Comparison of ENCODE assay signal across 22 cellular contexts in genomic region chr18:12721495-12722275, GRCh38. TPM values are rescaled to one million over a fixed set of nuclear protein-coding genes. Genes with fewer than 3 reads are reported as not detected.
DNase-seq lines count a peak whose midpoint lies in the region; ATAC-seq, FAIRE-seq and TF ChIP-seq lines count a peak whose summit lies in the region.
"Had no signal": no experiment of that assay in that cellular context is flagged by ENCODE, and none has a peak within 500 bp of the region (broad histone marks: within the 10 kb centered on the region; RNA-seq: fewer than 3 reads in every experiment).

No MANE protein-coding gene starts in this region.

- no peak for DNase-seq in activated T-cell treated with anti-CD3 and anti-CD28 coated beads, Interleukin-2, amount 50 U/mL, for 72 hours
- DNase-seq in activated T-cell treated with anti-CD3 and anti-CD28 coated beads for 4 hours (no peak), K562 (ENCODE audit: extremely low read depth in 1 of 4, low spot score in 3 of 4) (no peak), upper lobe of right lung (no peak), NCI-H82 treated with DMSO at 0.1 percent for 48 hours (lab: John Stamatoyannopoulos, UW; ENCODE audit: unreplicated experiment) (no peak), type B pancreatic cell (ENCODE audit: extremely low spot score, unreplicated experiment) (no peak)
- DNase-seq: activated CD4-positive, alpha-beta T cell treated with anti-CD3 and anti-CD28 coated beads for 4 hours; activated T-cell treated with anti-CD3 and anti-CD28 coated beads, Interleukin-2, amount 50 U/mL, for 48 hours; amygdala; C1 segment of cervical spinal cord; IMR-90; MG63; NCI-H146; NCI-H2171 treated with DMSO at 0.1 percent for 48 hours; NCI-H69; retina; stimulated activated CD4-positive, alpha-beta T cell treated with anti-CD3 and anti-CD28 coated beads, Interleukin-4, amount 100 ng/mL, for 1 hour had no signal

- H3K27ac Mint-ChIP-seq in activated T-cell treated with anti-CD3 and anti-CD28 coated beads, Interleukin-2, amount 50 U/mL, for 72 hours, result peak overlapping the region; percentile 8
- H3K27ac Mint-ChIP-seq in T-helper 1 cell treated with Interleukin-12 subunit alpha and Interleukin-12 subunit beta and Interleukin-4 antibody, amounts not matched to agents 30 μg/mL and 1 μg/mL, for 36 hours, result peak overlapping the region; percentile 34
- H3K27ac Mint-ChIP-seq in type B pancreatic cell, result no peak overlapping the region
- H3K27ac Mint-ChIP-seq: dendritic cell treated with granulocyte-macrophage colony-stimulating factor and Interleukin-4, amounts not matched to agents 40 ng/mL and 50 ng/mL, for 4 days had no signal

- 92% methylated on average over 5 of the region's 5 CpGs for WGBS in K562 (ENCODE audit: insufficient coverage, low coverage, missing lambda C conversion rate)

- H3K27ac ChIP-seq in K562 (ENCODE audit: extremely low read depth, low read depth, low read length) (no peak overlapping the region), upper lobe of right lung (no peak overlapping the region)
- H3K27ac ChIP-seq: HL-60 had no signal

- no TSS peak for BruUV-seq in K562 (replicated peaks; lab: Mats Ljungman, UMichigan)

- no peak for TF ChIP-seq POLR2A in K562 (conservative IDR thresholded peaks at IDR 0.05)

- H3K4me3 ChIP-seq in K562 (no peak overlapping the region), upper lobe of right lung (no peak overlapping the region)
- H3K4me3 ChIP-seq: MG63 had no signal

- H3K4me2 ChIP-seq in K562 (ENCODE audit: insufficient read depth, low read length), result no peak overlapping the region

- no peaks in the 10 kb centered on the region for H3K4me1 ChIP-seq in K562 (replicated peaks in 1 of 2; ENCODE audit: control insufficient read depth in 2 of 2, insufficient read depth in 2 of 2, low read length in 2 of 2)
- H3K4me1 ChIP-seq in upper lobe of right lung, result no peaks in the 10 kb centered on the region

- no peak overlapping the region for H3K4me3 Mint-ChIP-seq in activated T-cell treated with anti-CD3 and anti-CD28 coated beads, Interleukin-2, amount 50 U/mL, for 72 hours
- peak overlapping the region; percentile 9 for H3K4me3 Mint-ChIP-seq in T-helper 1 cell treated with Interleukin-12 subunit alpha and Interleukin-12 subunit beta and Interleukin-4 antibody, amounts not matched to agents 30 μg/mL and 1 μg/mL, for 36 hours
- no peak overlapping the region for H3K4me3 Mint-ChIP-seq in type B pancreatic cell
- H3K4me3 Mint-ChIP-seq: dendritic cell treated with granulocyte-macrophage colony-stimulating factor and Interleukin-4, amounts not matched to agents 40 ng/mL and 50 ng/mL, for 4 days had no signal

- H3K36me3 ChIP-seq in K562 (ENCODE audit: control insufficient read depth, insufficient read depth, low read length) (peaks cover 82% of the 10 kb centered on the region), upper lobe of right lung (peaks cover 91% of the 10 kb centered on the region)

- H3K9me3 ChIP-seq in K562 (replicated peaks; ENCODE audit: control insufficient read depth, insufficient read depth, low read depth, low read length), result no peaks in the 10 kb centered on the region
- H3K9me3 ChIP-seq in upper lobe of right lung, result no peaks in the 10 kb centered on the region
- H3K9me3 ChIP-seq: MG63 had no signal

- FAIRE-seq in K562 (lab: Jason Lieb, UNC), result no peak
- FAIRE-seq: TTC549 had no signal

- H3K27me3 Mint-ChIP-seq in activated T-cell treated with anti-CD3 and anti-CD28 coated beads, Interleukin-2, amount 50 U/mL, for 72 hours (ENCODE audit: low read depth), result no peaks in the 10 kb centered on the region
- no peaks in the 10 kb centered on the region for H3K27me3 Mint-ChIP-seq in T-helper 1 cell treated with Interleukin-12 subunit alpha and Interleukin-12 subunit beta and Interleukin-4 antibody, amounts not matched to agents 30 μg/mL and 1 μg/mL, for 36 hours (ENCODE audit: low read depth)
- H3K27me3 Mint-ChIP-seq in type B pancreatic cell, result no peaks in the 10 kb centered on the region
- H3K27me3 Mint-ChIP-seq: dendritic cell treated with granulocyte-macrophage colony-stimulating factor and Interleukin-4, amounts not matched to agents 40 ng/mL and 50 ng/mL, for 4 days had no signal

- H4K20me1 ChIP-seq in K562 (replicated peaks; ENCODE audit: control insufficient read depth, insufficient read depth, low read length), result no peaks in the 10 kb centered on the region

- intact Hi-C loops in K562 (cut with micrococcal nuclease), result no loop called here
- intact Hi-C loops in upper lobe of right lung (cut with DNase I), result no loop called here

- no peak for ATAC-seq in activated T-cell treated with anti-CD3 and anti-CD28 coated beads, Interleukin-2, amount 50 U/mL, for 72 hours (replicated peaks in 1 of 2)
- ATAC-seq in K562 (no peak), upper lobe of right lung (peak; percentile 84), GM21381 (IDR thresholded peaks at IDR 0.05; ENCODE audit: unreplicated experiment) (no peak)

- POLR2A ChIA-PET in K562 (lab: Yijun Ruan, JAX), result interaction anchor here (0.9 kb wide), 2 partner anchors 16 to 213 kb away, joined by 3 to 5 read pairs; no protein-coding TSS in a partner anchor

- peaks cover 15% of the 10 kb centered on the region for H3K4me1 Mint-ChIP-seq in activated T-cell treated with anti-CD3 and anti-CD28 coated beads, Interleukin-2, amount 50 U/mL, for 72 hours (ENCODE audit: low read depth)
- H3K4me1 Mint-ChIP-seq in T-helper 1 cell treated with Interleukin-12 subunit alpha and Interleukin-12 subunit beta and Interleukin-4 antibody, amounts not matched to agents 30 μg/mL and 1 μg/mL, for 36 hours (ENCODE audit: low read depth), result peaks cover 13% of the 10 kb centered on the region
- no peaks in the 10 kb centered on the region for H3K4me1 Mint-ChIP-seq in type B pancreatic cell (ENCODE audit: unreplicated experiment)

- no peak for TF ChIP-seq RAD21 in K562 (CRISPR knock-in tag; conservative IDR thresholded peaks at IDR 0.05 in 1 of 2, IDR thresholded peaks at IDR 0.05 in 1 of 2)

- H3K79me2 ChIP-seq in K562 (ENCODE audit: control insufficient read depth, insufficient read depth, low read length), result no peaks in the 10 kb centered on the region

- H3K9me1 ChIP-seq in K562 (ENCODE audit: control insufficient read depth, insufficient read depth, low read length), result no peaks in the 10 kb centered on the region

- peaks cover 13 to 24% of the 10 kb centered on the region in 2 donors for H3K36me3 Mint-ChIP-seq in activated T-cell treated with anti-CD3 and anti-CD28 coated beads, Interleukin-2, amount 50 U/mL, for 72 hours (ENCODE audit: insufficient read depth in 2 of 2)
- peaks cover 30% of the 10 kb centered on the region for H3K36me3 Mint-ChIP-seq in T-helper 1 cell treated with Interleukin-12 subunit alpha and Interleukin-12 subunit beta and Interleukin-4 antibody, amounts not matched to agents 30 μg/mL and 1 μg/mL, for 36 hours (ENCODE audit: low read depth)
- peaks cover 23% of the 10 kb centered on the region for H3K36me3 Mint-ChIP-seq in type B pancreatic cell

- CTCF ChIA-PET in K562 (lab: Yijun Ruan, JAX; ENCODE audit: low intra/inter-chr PET ratio), result no interaction called here

- in situ Hi-C loops in K562 (cut with MboI), result loop anchor here (10.0 kb wide), 1 partner anchor 433 kb away; no protein-coding TSS in a partner anchor

- TF ChIP-seq CTCF in K562 (IDR thresholded peaks at IDR 0.05 in 2 of 3, conservative IDR thresholded peaks at IDR 0.05 in 1 of 3; ENCODE audit: insufficient read depth in 2 of 3, low read depth in 1 of 3, low read length in 3 of 3) (no peak), upper lobe of right lung (IDR thresholded peaks at IDR 0.05) (no peak), type B pancreatic cell (conservative IDR thresholded peaks at IDR 0.05) (no peak)

- no peaks in the 10 kb centered on the region for H3K9me3 Mint-ChIP-seq in activated T-cell treated with anti-CD3 and anti-CD28 coated beads, Interleukin-2, amount 50 U/mL, for 72 hours
- no peaks in the 10 kb centered on the region for H3K9me3 Mint-ChIP-seq in T-helper 1 cell treated with Interleukin-12 subunit alpha and Interleukin-12 subunit beta and Interleukin-4 antibody, amounts not matched to agents 30 μg/mL and 1 μg/mL, for 36 hours
- no peaks in the 10 kb centered on the region for H3K9me3 Mint-ChIP-seq in type B pancreatic cell
- H3K9me3 Mint-ChIP-seq: dendritic cell treated with granulocyte-macrophage colony-stimulating factor and Interleukin-4, amounts not matched to agents 40 ng/mL and 50 ng/mL, for 4 days had no signal

- H2AFZ ChIP-seq in K562 (ENCODE audit: low read depth, low read length), result no peak overlapping the region

- H3K27me3 ChIP-seq in K562 (ENCODE audit: control insufficient read depth in 2 of 2, insufficient read depth in 2 of 2, low read length in 2 of 2) (no peaks in the 10 kb centered on the region), upper lobe of right lung (no peaks in the 10 kb centered on the region)
- H3K27me3 ChIP-seq: MG63 had no signal

- TF ChIP-seq EP300 in K562 (IDR thresholded peaks at IDR 0.05; ENCODE audit: low read length), result no peak

- no peak overlapping the region for H3K9ac ChIP-seq in K562 (ENCODE audit: insufficient read depth in 1 of 2, low read depth in 2 of 2, low read length in 2 of 2)

RNA-seq across cellular contexts. Expression of gene PSMG2, which starts 18.8 kb away (rescaled TPM):
- 100 to 1,000 TPM; 142 to 158 TPM for total RNA-seq in activated T-cell treated with anti-CD3 and anti-CD28 coated beads, Interleukin-2, amount 50 U/mL, for 72 hours
- 38.5 and 51.7 TPM in 2 replicates for total RNA-seq in K562 (2011; cell fraction: chromatin; rRNA removed; ENCODE audit: low replicate concordance)
- 24.5 and 24.8 TPM in 2 replicates for total RNA-seq in K562 (2011; cell fraction: nucleolus; rRNA removed)
- total RNA-seq in K562 (2011; cell fraction: nucleoplasm; rRNA removed), result 34.8 and 40.9 TPM in 2 replicates
- total RNA-seq in K562 (2014; rRNA removed), result 59.9 and 76.9 TPM in 2 replicates
- 116 and 125 TPM in 2 replicates for total RNA-seq in K562 (2014; rRNA removed; fragmentation: Illumina TruSeq; extraction: Trizol)
- 101 and 111 TPM in 2 replicates for total RNA-seq in K562 (2015; rRNA removed; fragmentation: Illumina TruSeq; extraction: Trizol)
- 90.2 and 95.6 TPM in 2 replicates for total RNA-seq in K562 (2021)
- 75.0 and 81.6 TPM in 2 replicates for polyA plus RNA-seq in K562 (2011; rRNA removed)
- polyA plus RNA-seq in K562 (2011; cell fraction: cytosol; rRNA removed), result 35.3 and 54.9 TPM in 2 replicates
- polyA plus RNA-seq in K562 (2011; cell fraction: nucleus; rRNA removed), result 27.2 and 40.2 TPM in 2 replicates
- 79.8 and 97.3 TPM in 2 replicates for polyA plus RNA-seq in K562 (2012)
- polyA plus RNA-seq in K562 (2014; fragmentation: Illumina TruSeq; extraction: Trizol), result 105 and 120 TPM in 2 replicates
- polyA plus RNA-seq in K562 (2014; fragmentation: Nextera tagmentation; extraction: Ambion mirVana), result 100 to 1,000 TPM; 194 to 271 TPM
- 82.8 and 92.7 TPM in 2 replicates for polyA plus RNA-seq in K562 (2014; rRNA removed)
- 56.3 and 61.4 TPM in 2 replicates for polyA minus RNA-seq in K562 (2011; rRNA and poly(A)+ RNA removed)
- 38.3 and 45.0 TPM in 2 replicates for polyA minus RNA-seq in K562 (2011; cell fraction: cytosol; rRNA and poly(A)+ RNA removed)
- 11.2 and 12.2 TPM in 2 replicates for polyA minus RNA-seq in K562 (2011; cell fraction: nucleus; rRNA and poly(A)+ RNA removed)
- total RNA-seq in upper lobe of right lung, result 60.5 TPM
- 57.8 and 59.0 TPM in 2 replicates for total RNA-seq in type B pancreatic cell (ENCODE audit: low replicate concordance)

RNA-seq across cellular contexts. Expression of gene CEP76, which starts 19.2 kb away (rescaled TPM):
- 10 to 100 TPM; 15.5 to 16.0 TPM for total RNA-seq in activated T-cell treated with anti-CD3 and anti-CD28 coated beads, Interleukin-2, amount 50 U/mL, for 72 hours
- total RNA-seq in K562 (2011; cell fraction: chromatin; rRNA removed; ENCODE audit: low replicate concordance), result 25.3 and 46.3 TPM in 2 replicates
- total RNA-seq in K562 (2011; cell fraction: nucleolus; rRNA removed), result 14.8 and 18.3 TPM in 2 replicates
- 23.8 and 31.1 TPM in 2 replicates for total RNA-seq in K562 (2011; cell fraction: nucleoplasm; rRNA removed)
- total RNA-seq in K562 (2014; rRNA removed) (22.1 and 27.3 TPM in 2 replicates), K562 (2014; rRNA removed; fragmentation: Illumina TruSeq; extraction: Trizol) (25.0 and 25.2 TPM in 2 replicates), K562 (2015; rRNA removed; fragmentation: Illumina TruSeq; extraction: Trizol) (16.9 and 21.1 TPM in 2 replicates), K562 (2021) (14.4 and 19.3 TPM in 2 replicates), upper lobe of right lung (5.6 TPM), type B pancreatic cell (ENCODE audit: low replicate concordance) (12.2 and 12.4 TPM in 2 replicates)
- polyA plus RNA-seq in K562 (2011; rRNA removed) (20.5 and 26.3 TPM in 2 replicates), K562 (2014; fragmentation: Illumina TruSeq; extraction: Trizol) (15.7 and 16.2 TPM in 2 replicates), K562 (2014; fragmentation: Nextera tagmentation; extraction: Ambion mirVana) (1 to 10 TPM; 5.3 to 5.6 TPM), K562 (2014; rRNA removed) (21.5 and 23.3 TPM in 2 replicates)
- polyA plus RNA-seq in K562 (2011; cell fraction: cytosol; rRNA removed), result 10.6 and 11.9 TPM in 2 replicates
- 12.4 and 16.0 TPM in 2 replicates for polyA plus RNA-seq in K562 (2011; cell fraction: nucleus; rRNA removed)
- 9.7 and 11.6 TPM in 2 replicates for polyA plus RNA-seq in K562 (2012)
- polyA minus RNA-seq in K562 (2011; rRNA and poly(A)+ RNA removed), result 32.9 and 34.5 TPM in 2 replicates
- 7.8 and 12.5 TPM in 2 replicates for polyA minus RNA-seq in K562 (2011; cell fraction: cytosol; rRNA and poly(A)+ RNA removed)
- polyA minus RNA-seq in K562 (2011; cell fraction: nucleus; rRNA and poly(A)+ RNA removed), result 9.8 and 14.9 TPM in 2 replicates
